24 cellular contexts compared by ENCODE assay signal in the genomic region with DNA sequence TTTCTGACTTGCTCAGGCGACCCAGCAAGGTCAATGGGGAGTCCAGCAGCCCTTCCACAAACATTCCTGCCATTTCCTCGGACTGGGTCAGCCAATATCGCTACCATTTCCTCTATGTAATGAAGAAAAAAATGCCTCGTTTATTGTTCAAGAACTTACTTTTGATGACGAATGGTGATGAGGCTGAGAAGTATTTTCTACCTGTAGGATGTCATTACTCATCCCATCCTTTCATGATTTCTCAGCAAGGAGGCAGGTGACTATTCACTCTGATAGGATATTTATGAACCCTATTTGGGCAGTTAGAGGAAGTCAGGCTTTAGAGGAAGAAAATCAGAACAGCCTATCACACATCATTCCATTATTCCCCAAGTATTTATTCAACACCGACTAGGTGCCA.
"Had no signal": no experiment of that assay in that cellular context is flagged by ENCODE, and none has a peak within 500 bp of the region (broad histone marks: within the 10 kb centered on the region; RNA-seq: fewer than 3 reads in every experiment).

No MANE protein-coding gene starts in this region.

- H3K9me3 Mint-ChIP-seq: activated naive CD4-positive, alpha-beta T cell treated with anti-CD3 and anti-CD28 coated beads, Interleukin-2, amount 50 U/mL, for 24 hours; central memory CD8-positive, alpha-beta T cell; T-helper 1 cell treated with Interleukin-12 subunit alpha and Interleukin-12 subunit beta and Interleukin-4 antibody, amounts not matched to agents 30 μg/mL and 1 μg/mL, for 36 hours had no signal

- H3K9me3 ChIP-seq: body of pancreas, Peyer's patch had no signal

- ATAC-seq: activated CD8-positive, alpha-beta T cell treated with anti-CD3 and anti-CD28 coated beads, Interleukin-2, amount 10 ng/mL, durations not matched to agents 7 days and 5 days; body of pancreas; WTC11 had no signal

- DNase-seq: activated CD4-positive, alpha-beta T cell treated with anti-CD3 and anti-CD28 coated beads for 48 hours; activated CD4-positive, alpha-beta T cell treated with anti-CD3 and anti-CD28 coated beads, Interleukin-2, amount 50 U/mL, for 4 hours; activated CD4-positive, CD25-positive, alpha-beta regulatory T cell treated with anti-CD3 and anti-CD28 coated beads, Interleukin-2, amount 50 U/mL, for 72 hours; activated CD8-positive, alpha-beta memory T cell treated with anti-CD3 and anti-CD28 coated beads, Interleukin-2, amount 50 U/mL, for 48 hours; activated CD8-positive, alpha-beta T cell treated with anti-CD3 and anti-CD28 coated beads, Interleukin-2, amount 10 ng/mL, durations not matched to agents 7 days and 5 days; activated naive CD4-positive, alpha-beta T cell; activated T-cell treated with anti-CD3 and anti-CD28 coated beads, Interleukin-2, amount 50 U/mL, for 1 hour; aorta; body of pancreas; Kasumi-1; KBM-7; NCI-H1092; NCI-H1417; NCI-H1930; NCI-H2171 treated with DMSO at 0.1 percent for 48 hours; NCI-H226; NCI-H526 treated with DMSO at 0.1 percent for 48 hours; NCI-H82; Peyer's patch; SHP77 treated with DMSO at 0.1 percent for 48 hours had no signal

- H3K27me3 ChIP-seq: body of pancreas, Peyer's patch had no signal

- H3K36me3 ChIP-seq: Peyer's patch had no signal

- H3K4me3 ChIP-seq: body of pancreas, Peyer's patch had no signal

- H3K36me3 Mint-ChIP-seq: activated naive CD4-positive, alpha-beta T cell treated with anti-CD3 and anti-CD28 coated beads, Interleukin-2, amount 50 U/mL, for 24 hours; WTC11 had no signal

- H3K27ac ChIP-seq: body of pancreas, Peyer's patch had no signal

- H3K27ac Mint-ChIP-seq: activated CD8-positive, alpha-beta T cell treated with anti-CD3 and anti-CD28 coated beads, Interleukin-2, amount 10 ng/mL, durations not matched to agents 7 days and 5 days; activated naive CD4-positive, alpha-beta T cell treated with anti-CD3 and anti-CD28 coated beads, Interleukin-2, amount 50 U/mL, for 24 hours; T-helper 1 cell treated with Interleukin-12 subunit alpha and Interleukin-12 subunit beta and Interleukin-4 antibody, amounts not matched to agents 30 μg/mL and 1 μg/mL, for 36 hours; WTC11 had no signal

- H3K4me1 ChIP-seq: body of pancreas, Peyer's patch had no signal

- H3K27me3 Mint-ChIP-seq: central memory CD8-positive, alpha-beta T cell had no signal

- H3K4me1 Mint-ChIP-seq: activated naive CD4-positive, alpha-beta T cell treated with anti-CD3 and anti-CD28 coated beads, Interleukin-2, amount 50 U/mL, for 24 hours; central memory CD8-positive, alpha-beta T cell; WTC11 had no signal

- H3K4me3 Mint-ChIP-seq: activated CD8-positive, alpha-beta T cell treated with anti-CD3 and anti-CD28 coated beads, Interleukin-2, amount 10 ng/mL, durations not matched to agents 7 days and 5 days; activated naive CD4-positive, alpha-beta T cell treated with anti-CD3 and anti-CD28 coated beads, Interleukin-2, amount 50 U/mL, for 24 hours; central memory CD8-positive, alpha-beta T cell; T-helper 1 cell treated with Interleukin-12 subunit alpha and Interleukin-12 subunit beta and Interleukin-4 antibody, amounts not matched to agents 30 μg/mL and 1 μg/mL, for 36 hours; WTC11 had no signal
